ENCODE assay signal across 23 cellular contexts in the genomic region with DNA sequence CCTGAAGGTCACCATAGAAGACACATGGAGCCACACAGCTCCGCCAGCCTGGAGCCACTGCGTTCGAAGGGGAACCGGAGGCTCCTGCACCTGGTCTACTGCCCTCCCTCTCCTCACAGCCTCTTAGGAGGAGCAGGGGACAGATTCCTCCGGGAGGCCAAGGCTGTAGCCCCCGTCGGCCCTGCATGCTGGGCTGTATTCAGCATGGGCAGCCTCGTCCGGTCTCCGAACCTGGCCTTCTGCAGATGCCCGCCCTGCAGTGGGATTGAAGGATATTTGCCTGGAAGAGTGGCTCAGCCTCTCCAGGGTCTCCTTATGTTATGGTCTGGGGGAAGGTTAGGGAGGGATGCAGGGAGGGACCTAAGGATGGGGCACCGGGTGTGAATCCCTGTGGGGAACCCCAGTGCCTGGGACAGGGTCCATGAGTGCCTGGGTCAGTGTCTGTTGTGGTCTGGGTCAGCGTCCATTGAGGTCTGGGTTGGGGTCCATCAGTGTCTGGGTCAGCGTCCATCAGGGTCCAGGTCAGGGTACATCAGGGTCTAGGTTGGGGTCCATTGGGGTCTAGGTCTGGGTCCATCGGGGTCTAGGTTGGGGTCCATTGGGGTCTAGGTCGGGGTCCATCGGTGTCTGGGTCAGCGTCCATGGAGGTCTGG. TPM values are rescaled to one million over a fixed set of nuclear protein-coding genes. Genes with fewer than 3 reads are reported as not detected.
DNase-seq lines count a peak whose midpoint lies in the region; ATAC-seq and TF ChIP-seq lines count a peak whose summit lies in the region.
"Had no signal": no experiment of that assay in that cellular context is flagged by ENCODE, and none has a peak within 500 bp of the region (broad histone marks: within the 10 kb centered on the region; RNA-seq: fewer than 3 reads in every experiment).

No MANE protein-coding gene starts in this region.

- TF ChIP-seq CTCF in lung (IDR thresholded peaks at IDR 0.05; ENCODE audit: control extremely low read depth, extremely low read depth) (no peak), upper lobe of right lung (IDR thresholded peaks at IDR 0.05) (no peak), ascending aorta (IDR thresholded peaks at IDR 0.05) (no peak), prostate gland (IDR thresholded peaks at IDR 0.05) (no peak)

- H3K36me3 ChIP-seq in lung (ENCODE audit: control insufficient read depth in 2 of 2, insufficient read depth in 2 of 2, low read length in 2 of 2) (no peaks in the 10 kb centered on the region), upper lobe of right lung (no peaks in the 10 kb centered on the region), ascending aorta (no peaks in the 10 kb centered on the region), prostate gland (no peaks in the 10 kb centered on the region)

- WGBS in lung, 2 donors, result 95 to 96% methylated on average over 16 to 18 of the region's 18 CpGs
- 97% methylated on average over 18 of the region's 18 CpGs for WGBS in prostate gland

- ATAC-seq in left ventricle myocardium superior, result no peak
- ATAC-seq in lung (ENCODE audit: insufficient read depth, low FRiP score), result no peak
- ATAC-seq in upper lobe of right lung, result no peak
- ATAC-seq: PC-3 had no signal

- CTCF ChIA-PET in activated CD4-positive, alpha-beta T cell treated with anti-CD3 and anti-CD28 coated beads, Interleukin-2, amount 10 ng/mL, durations not matched to agents 7 days and 5 days (lab: Charles Lee), result interaction anchor here (1.0 to 1.9 kb wide), 2 partner anchors 12 to 52 kb away, joined by 3 to 5 read pairs; no protein-coding TSS in a partner anchor

- H3K9me3 ChIP-seq in lung (ENCODE audit: control insufficient read depth in 2 of 2, insufficient read depth in 1 of 2, low read length in 1 of 2) (peaks cover 0 to 14% of the 10 kb centered on the region in 2 donors), upper lobe of right lung (no peaks in the 10 kb centered on the region), ascending aorta (peaks cover 5 to 7% of the 10 kb centered on the region in 2 donors), prostate gland (no peaks in the 10 kb centered on the region)

- H3K4me1 Mint-ChIP-seq in activated CD4-positive, alpha-beta T cell treated with anti-CD3 and anti-CD28 coated beads, Interleukin-2, amount 10 ng/mL, durations not matched to agents 7 days and 5 days, result peaks cover 21% of the 10 kb centered on the region

- no peak overlapping the region for H3K4me3 ChIP-seq in lung
- no peak overlapping the region for H3K4me3 ChIP-seq in upper lobe of right lung
- no peak overlapping the region for H3K4me3 ChIP-seq in ascending aorta
- no peak overlapping the region for H3K4me3 ChIP-seq in prostate gland

- peaks cover 4% of the 10 kb centered on the region for H3K36me3 Mint-ChIP-seq in activated CD4-positive, alpha-beta T cell treated with anti-CD3 and anti-CD28 coated beads, Interleukin-2, amount 10 ng/mL, durations not matched to agents 7 days and 5 days (ENCODE audit: low read depth)
- H3K36me3 Mint-ChIP-seq: CD14-positive monocyte had no signal

- peaks cover 5% of the 10 kb centered on the region for H3K27me3 Mint-ChIP-seq in activated CD4-positive, alpha-beta T cell treated with anti-CD3 and anti-CD28 coated beads, Interleukin-2, amount 10 ng/mL, durations not matched to agents 7 days and 5 days

- POLR2A ChIA-PET in activated CD4-positive, alpha-beta T cell treated with anti-CD3 and anti-CD28 coated beads, Interleukin-2, amount 10 ng/mL, durations not matched to agents 7 days and 5 days (lab: Charles Lee), result no interaction called here

- H3K27ac ChIP-seq in lung (ENCODE audit: low read depth in 1 of 2, low read length in 1 of 2), result no peak overlapping the region
- H3K27ac ChIP-seq in upper lobe of right lung, result no peak overlapping the region
- H3K27ac ChIP-seq in ascending aorta, result no peak overlapping the region
- H3K27ac ChIP-seq in prostate gland, result no peak overlapping the region
- H3K27ac ChIP-seq: 22Rv1, KMS-11, RWPE1 had no signal

- H3K9me3 Mint-ChIP-seq in activated CD4-positive, alpha-beta T cell treated with anti-CD3 and anti-CD28 coated beads, Interleukin-2, amount 10 ng/mL, durations not matched to agents 7 days and 5 days, result peaks cover 6% of the 10 kb centered on the region

- no peak for TF ChIP-seq POLR2A in prostate gland (IDR thresholded peaks at IDR 0.05)

- H3K4me1 ChIP-seq in lung (ENCODE audit: control insufficient read depth in 2 of 2, insufficient read depth in 2 of 2, low read length in 2 of 2) (no peaks in the 10 kb centered on the region), upper lobe of right lung (no peaks in the 10 kb centered on the region), ascending aorta (no peaks in the 10 kb centered on the region), prostate gland (replicated peaks) (no peaks in the 10 kb centered on the region)

- DNase-seq in activated CD4-positive, alpha-beta T cell treated with anti-CD3 and anti-CD28 coated beads for 1 hour, result peak; percentile 6
- no peak for DNase-seq in activated CD4-positive, alpha-beta T cell treated with anti-CD3 and anti-CD28 coated beads, Interleukin-2, amount 10 ng/mL, durations not matched to agents 7 days and 5 days
- DNase-seq in cardiac septum (ENCODE audit: low spot score) (peak; percentile 67), left ventricle myocardium superior (no peak), lung (ENCODE audit: low spot score) (peak; percentile 20), upper lobe of right lung (peak; percentile 43), ascending aorta (ENCODE audit: low spot score in 2 of 2) (no peak), prostate gland (ENCODE audit: low spot score) (no peak)
- DNase-seq: DMS79 treated with DMSO at 0.1 percent for 48 hours, HFFc6, NCI-H1417, NCI-H187 treated with DMSO at 0.1 percent for 48 hours, NCI-H345, NCI-H524 treated with DMSO at 0.1 percent for 48 hours, PC-3 had no signal

- H3K27ac Mint-ChIP-seq in activated CD4-positive, alpha-beta T cell treated with anti-CD3 and anti-CD28 coated beads, Interleukin-2, amount 10 ng/mL, durations not matched to agents 7 days and 5 days, result no peak overlapping the region
- H3K27ac Mint-ChIP-seq: HFFc6 had no signal

- no peak overlapping the region for H3K4me3 Mint-ChIP-seq in activated CD4-positive, alpha-beta T cell treated with anti-CD3 and anti-CD28 coated beads, Interleukin-2, amount 10 ng/mL, durations not matched to agents 7 days and 5 days
- H3K4me3 Mint-ChIP-seq: CD14-positive monocyte, HFFc6 had no signal

- H3K27me3 ChIP-seq in lung (ENCODE audit: control insufficient read depth, insufficient read depth), result no peaks in the 10 kb centered on the region
- no peaks in the 10 kb centered on the region for H3K27me3 ChIP-seq in upper lobe of right lung
- no peaks in the 10 kb centered on the region for H3K27me3 ChIP-seq in ascending aorta
- H3K27me3 ChIP-seq in prostate gland (replicated peaks; ENCODE audit: insufficient read depth), result no peaks in the 10 kb centered on the region

- intact Hi-C loops in cardiac septum (cut with DNase I) (no loop called here), left ventricle myocardium superior (cut with micrococcal nuclease) (no loop called here), upper lobe of right lung (cut with DNase I) (no loop called here), ascending aorta (cut with DNase I) (no loop called here), prostate gland (cut with DNase I) (no loop called here)

RNA-seq across cellular contexts. Expression of gene SCART1, which starts 13.0 kb away (rescaled TPM):
- total RNA-seq in activated CD4-positive, alpha-beta T cell treated with anti-CD3 and anti-CD28 coated beads, Interleukin-2, amount 10 ng/mL, durations not matched to agents 7 days and 5 days, result 1 to 10 TPM; 3.7 to 4.5 TPM
- total RNA-seq in cardiac septum (1.0 TPM), left ventricle myocardium superior (0.45 TPM), lung (1 to 10 TPM; 3.4 to 4.8 TPM), upper lobe of right lung (2.6 TPM), ascending aorta (4.8 TPM), prostate gland (10 to 100 TPM in 1 of 2 donors, 1 to 10 TPM in 1; 2.2 to 10.1 TPM)
- polyA plus RNA-seq in lung, result under 1 TPM; 0.33 to 0.69 TPM
- polyA plus RNA-seq: CD14-positive monocyte had no signal

RNA-seq across cellular contexts. Expression of gene SPRN, which starts 16.3 kb away (rescaled TPM):
- total RNA-seq in activated CD4-positive, alpha-beta T cell treated with anti-CD3 and anti-CD28 coated beads, Interleukin-2, amount 10 ng/mL, durations not matched to agents 7 days and 5 days, result not detected
- total RNA-seq in cardiac septum, result not detected
- not detected for total RNA-seq in left ventricle myocardium superior
- under 1 TPM; 0.15 to 0.34 TPM for total RNA-seq in lung
- polyA plus RNA-seq in lung, result under 1 TPM; 0.11 to 0.16 TPM
- not detected for total RNA-seq in upper lobe of right lung
- total RNA-seq in ascending aorta, result not detected
- total RNA-seq in prostate gland, result 1 to 10 TPM in 1 of 2 donors, under 1 TPM in 1; 0.09 to 1.2 TPM
- total RNA-seq: G401, H7, HT-29, M059J, PC-3 had no signal
- polyA plus RNA-seq: CD14-positive monocyte had no signal

RNA-seq across cellular contexts. Expression of gene MTG1, which starts 46.8 kb away (rescaled TPM):
- 10 to 100 TPM; 47.7 to 56.1 TPM for total RNA-seq in activated CD4-positive, alpha-beta T cell treated with anti-CD3 and anti-CD28 coated beads, Interleukin-2, amount 10 ng/mL, durations not matched to agents 7 days and 5 days
- 21.6 TPM for total RNA-seq in cardiac septum
- 20.9 TPM for total RNA-seq in left ventricle myocardium superior
- 10 to 100 TPM; 36.4 to 51.8 TPM for total RNA-seq in lung
- 10 to 100 TPM; 44.4 to 44.7 TPM for polyA plus RNA-seq in lung
- total RNA-seq in upper lobe of right lung, result 33.0 TPM
- total RNA-seq in ascending aorta, result 37.8 TPM
- 10 to 100 TPM; 26.8 to 67.4 TPM for total RNA-seq in prostate gland

Comparison
In these comparisons a context has a peak if more than half of its experiments do, and no peak if none do; other contexts are left out.
1. DNase-seq: peak in activated CD4-positive, alpha-beta T cell treated with anti-CD3 and anti-CD28 coated beads for 1 hour (single experiment), cardiac septum (single experiment), lung (single experiment) and upper lobe of right lung (single experiment); none in activated CD4-positive, alpha-beta T cell treated with anti-CD3 and anti-CD28 coated beads, Interleukin-2, amount 10 ng/mL, durations not matched to agents 7 days and 5 days (single experiment), left ventricle myocardium superior (single experiment), ascending aorta (0 of 2) and prostate gland (single experiment).